1 cellular context compared by ENCODE assay signal in genomic region chr3:129616291-129616690, GRCh38.
TF ChIP-seq lines count a peak whose summit lies in the region.

No MANE protein-coding gene starts in this region.

TF ChIP-seq in HepG2, 621 proteins besides CTCF, POLR2A, EP300 and RAD21 (continued from another document):
- TF ChIP-seq DPF2 (CRISPR knock-in tag; IDR thresholded peaks at IDR 0.05; ENCODE audit: borderline replicate concordance, low read depth) (0 out of 2 replicates have a peak, but pooled peaks have one; percentile 23), ZFY (CRISPR knock-in tag; IDR thresholded peaks at IDR 0.05) (peak; percentile 55; the same call in 1 of the 2 replicates), E2F5 (CRISPR knock-in tag; conservative IDR thresholded peaks at IDR 0.05) (no peak), KDM5B (CRISPR knock-in tag; IDR thresholded peaks at IDR 0.05; ENCODE audit: borderline replicate concordance) (peak; percentile 64; the same call in 1 of the 2 replicates), ZNF605 (CRISPR knock-in tag; IDR thresholded peaks at IDR 0.05) (0 out of 2 replicates have a peak, but pooled peaks have one; percentile 29), ZNF367 (CRISPR knock-in tag; IDR thresholded peaks at IDR 0.05; ENCODE audit: borderline replicate concordance) (no peak), ZNF691 (CRISPR knock-in tag; IDR thresholded peaks at IDR 0.05; ENCODE audit: borderline replicate concordance, low read depth) (0 out of 2 replicates have a peak, but pooled peaks have one; percentile 14), MAX (IDR thresholded peaks at IDR 0.05) (peak; percentile 46; the same call in 1 of the 2 replicates), ZBTB7B (CRISPR knock-in tag; IDR thresholded peaks at IDR 0.05) (0 out of 2 replicates have a peak, but pooled peaks have one; percentile 13), ELF3 (CRISPR knock-in tag; IDR thresholded peaks at IDR 0.05) (no peak), TEAD3 (CRISPR knock-in tag; optimal IDR thresholded peaks at IDR 0.05; ENCODE audit: borderline replicate concordance) (peak; percentile 93), ZNF143 (CRISPR knock-in tag; IDR thresholded peaks at IDR 0.05) (no peak), HMG20A (CRISPR knock-in tag; IDR thresholded peaks at IDR 0.05; ENCODE audit: borderline replicate concordance) (peak; percentile 14; the same call in 1 of the 2 replicates), GATAD2A (CRISPR knock-in tag; IDR thresholded peaks at IDR 0.05) (0 out of 2 replicates have a peak, but pooled peaks have one; percentile 27), THAP11 (CRISPR knock-in tag; IDR thresholded peaks at IDR 0.05) (peak; percentile 17; the same call in 1 of the 2 replicates), ZFX (CRISPR knock-in tag; IDR thresholded peaks at IDR 0.05; ENCODE audit: low read depth) (peak; percentile 50; the same call in 1 of the 2 replicates)
- TF ChIP-seq, protein P1, sequence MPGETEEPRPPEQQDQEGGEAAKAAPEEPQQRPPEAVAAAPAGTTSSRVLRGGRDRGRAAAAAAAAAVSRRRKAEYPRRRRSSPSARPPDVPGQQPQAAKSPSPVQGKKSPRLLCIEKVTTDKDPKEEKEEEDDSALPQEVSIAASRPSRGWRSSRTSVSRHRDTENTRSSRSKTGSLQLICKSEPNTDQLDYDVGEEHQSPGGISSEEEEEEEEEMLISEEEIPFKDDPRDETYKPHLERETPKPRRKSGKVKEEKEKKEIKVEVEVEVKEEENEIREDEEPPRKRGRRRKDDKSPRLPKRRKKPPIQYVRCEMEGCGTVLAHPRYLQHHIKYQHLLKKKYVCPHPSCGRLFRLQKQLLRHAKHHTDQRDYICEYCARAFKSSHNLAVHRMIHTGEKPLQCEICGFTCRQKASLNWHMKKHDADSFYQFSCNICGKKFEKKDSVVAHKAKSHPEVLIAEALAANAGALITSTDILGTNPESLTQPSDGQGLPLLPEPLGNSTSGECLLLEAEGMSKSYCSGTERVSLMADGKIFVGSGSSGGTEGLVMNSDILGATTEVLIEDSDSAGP (CRISPR knock-in tag; IDR thresholded peaks at IDR 0.05; ENCODE audit: borderline replicate concordance) = peak; percentile 57; the same call in 1 of the 2 replicates
- TF ChIP-seq, protein P2, sequence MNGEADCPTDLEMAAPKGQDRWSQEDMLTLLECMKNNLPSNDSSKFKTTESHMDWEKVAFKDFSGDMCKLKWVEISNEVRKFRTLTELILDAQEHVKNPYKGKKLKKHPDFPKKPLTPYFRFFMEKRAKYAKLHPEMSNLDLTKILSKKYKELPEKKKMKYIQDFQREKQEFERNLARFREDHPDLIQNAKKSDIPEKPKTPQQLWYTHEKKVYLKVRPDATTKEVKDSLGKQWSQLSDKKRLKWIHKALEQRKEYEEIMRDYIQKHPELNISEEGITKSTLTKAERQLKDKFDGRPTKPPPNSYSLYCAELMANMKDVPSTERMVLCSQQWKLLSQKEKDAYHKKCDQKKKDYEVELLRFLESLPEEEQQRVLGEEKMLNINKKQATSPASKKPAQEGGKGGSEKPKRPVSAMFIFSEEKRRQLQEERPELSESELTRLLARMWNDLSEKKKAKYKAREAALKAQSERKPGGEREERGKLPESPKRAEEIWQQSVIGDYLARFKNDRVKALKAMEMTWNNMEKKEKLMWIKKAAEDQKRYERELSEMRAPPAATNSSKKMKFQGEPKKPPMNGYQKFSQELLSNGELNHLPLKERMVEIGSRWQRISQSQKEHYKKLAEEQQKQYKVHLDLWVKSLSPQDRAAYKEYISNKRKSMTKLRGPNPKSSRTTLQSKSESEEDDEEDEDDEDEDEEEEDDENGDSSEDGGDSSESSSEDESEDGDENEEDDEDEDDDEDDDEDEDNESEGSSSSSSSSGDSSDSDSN (CRISPR knock-in tag; IDR thresholded peaks at IDR 0.05) = peak; percentile 19; the same call in 1 of the 2 replicates
- TF ChIP-seq, protein P3, sequence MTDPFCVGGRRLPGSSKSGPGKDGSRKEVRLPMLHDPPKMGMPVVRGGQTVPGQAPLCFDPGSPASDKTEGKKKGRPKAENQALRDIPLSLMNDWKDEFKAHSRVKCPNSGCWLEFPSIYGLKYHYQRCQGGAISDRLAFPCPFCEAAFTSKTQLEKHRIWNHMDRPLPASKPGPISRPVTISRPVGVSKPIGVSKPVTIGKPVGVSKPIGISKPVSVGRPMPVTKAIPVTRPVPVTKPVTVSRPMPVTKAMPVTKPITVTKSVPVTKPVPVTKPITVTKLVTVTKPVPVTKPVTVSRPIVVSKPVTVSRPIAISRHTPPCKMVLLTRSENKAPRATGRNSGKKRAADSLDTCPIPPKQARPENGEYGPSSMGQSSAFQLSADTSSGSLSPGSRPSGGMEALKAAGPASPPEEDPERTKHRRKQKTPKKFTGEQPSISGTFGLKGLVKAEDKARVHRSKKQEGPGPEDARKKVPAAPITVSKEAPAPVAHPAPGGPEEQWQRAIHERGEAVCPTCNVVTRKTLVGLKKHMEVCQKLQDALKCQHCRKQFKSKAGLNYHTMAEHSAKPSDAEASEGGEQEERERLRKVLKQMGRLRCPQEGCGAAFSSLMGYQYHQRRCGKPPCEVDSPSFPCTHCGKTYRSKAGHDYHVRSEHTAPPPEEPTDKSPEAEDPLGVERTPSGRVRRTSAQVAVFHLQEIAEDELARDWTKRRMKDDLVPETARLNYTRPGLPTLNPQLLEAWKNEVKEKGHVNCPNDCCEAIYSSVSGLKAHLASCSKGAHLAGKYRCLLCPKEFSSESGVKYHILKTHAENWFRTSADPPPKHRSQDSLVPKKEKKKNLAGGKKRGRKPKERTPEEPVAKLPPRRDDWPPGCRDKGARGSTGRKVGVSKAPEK (CRISPR knock-in tag; IDR thresholded peaks at IDR 0.05; ENCODE audit: borderline replicate concordance) = no peak
- TF ChIP-seq, protein P4, sequence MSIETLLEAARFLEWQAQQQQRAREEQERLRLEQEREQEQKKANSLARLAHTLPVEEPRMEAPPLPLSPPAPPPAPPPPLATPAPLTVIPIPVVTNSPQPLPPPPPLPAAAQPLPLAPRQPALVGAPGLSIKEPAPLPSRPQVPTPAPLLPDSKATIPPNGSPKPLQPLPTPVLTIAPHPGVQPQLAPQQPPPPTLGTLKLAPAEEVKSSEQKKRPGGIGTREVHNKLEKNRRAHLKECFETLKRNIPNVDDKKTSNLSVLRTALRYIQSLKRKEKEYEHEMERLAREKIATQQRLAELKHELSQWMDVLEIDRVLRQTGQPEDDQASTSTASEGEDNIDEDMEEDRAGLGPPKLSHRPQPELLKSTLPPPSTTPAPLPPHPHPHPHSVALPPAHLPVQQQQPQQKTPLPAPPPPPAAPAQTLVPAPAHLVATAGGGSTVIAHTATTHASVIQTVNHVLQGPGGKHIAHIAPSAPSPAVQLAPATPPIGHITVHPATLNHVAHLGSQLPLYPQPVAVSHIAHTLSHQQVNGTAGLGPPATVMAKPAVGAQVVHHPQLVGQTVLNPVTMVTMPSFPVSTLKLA (IDR thresholded peaks at IDR 0.05) = peak; percentile 44
TF ChIP-seq in HepG2: peak in this region for 19.
